1 cellular context compared by ENCODE assay signal in genomic region chr4:113222431-113222979, GRCh38.
TF ChIP-seq lines count a peak whose summit lies in the region.

No MANE protein-coding gene starts in this region.

TF ChIP-seq in IMR-90, 13 proteins besides CTCF, POLR2A, EP300 and RAD21 (continued from another document):
- TF ChIP-seq ELK1 (IDR thresholded peaks at IDR 0.05; ENCODE audit: borderline replicate concordance, low read depth, low read length) (no peak), MXI1 (IDR thresholded peaks at IDR 0.05; ENCODE audit: borderline replicate concordance, low read depth, low read length) (no peak), MAZ (IDR thresholded peaks at IDR 0.05; ENCODE audit: borderline replicate concordance, low read depth, low read length) (no peak), BHLHE40 (IDR thresholded peaks at IDR 0.05; ENCODE audit: low read depth, low read length) (no peak), RCOR1 (IDR thresholded peaks at IDR 0.05; ENCODE audit: insufficient replicate concordance, low read length) (no peak), NFE2L2 (IDR thresholded peaks at IDR 0.05; ENCODE audit: low read depth, low read length) (no peak)
